Comparison of ENCODE assay signal across 1 cellular context in genomic region chr22:40046126-40046525, GRCh38.
TF ChIP-seq lines count a peak whose summit lies in the region.

No MANE protein-coding gene starts in this region.

TF ChIP-seq in K562, 482 proteins besides CTCF, POLR2A, EP300 and RAD21:
- no peak for TF ChIP-seq PHF20 (IDR thresholded peaks at IDR 0.05; ENCODE audit: partially characterized antibody)
- TF ChIP-seq ZBTB33 (CRISPR knock-in tag; IDR thresholded peaks at IDR 0.05): peak; percentile 25; the same call in 1 of the 2 replicates
